In the genomic region with DNA sequence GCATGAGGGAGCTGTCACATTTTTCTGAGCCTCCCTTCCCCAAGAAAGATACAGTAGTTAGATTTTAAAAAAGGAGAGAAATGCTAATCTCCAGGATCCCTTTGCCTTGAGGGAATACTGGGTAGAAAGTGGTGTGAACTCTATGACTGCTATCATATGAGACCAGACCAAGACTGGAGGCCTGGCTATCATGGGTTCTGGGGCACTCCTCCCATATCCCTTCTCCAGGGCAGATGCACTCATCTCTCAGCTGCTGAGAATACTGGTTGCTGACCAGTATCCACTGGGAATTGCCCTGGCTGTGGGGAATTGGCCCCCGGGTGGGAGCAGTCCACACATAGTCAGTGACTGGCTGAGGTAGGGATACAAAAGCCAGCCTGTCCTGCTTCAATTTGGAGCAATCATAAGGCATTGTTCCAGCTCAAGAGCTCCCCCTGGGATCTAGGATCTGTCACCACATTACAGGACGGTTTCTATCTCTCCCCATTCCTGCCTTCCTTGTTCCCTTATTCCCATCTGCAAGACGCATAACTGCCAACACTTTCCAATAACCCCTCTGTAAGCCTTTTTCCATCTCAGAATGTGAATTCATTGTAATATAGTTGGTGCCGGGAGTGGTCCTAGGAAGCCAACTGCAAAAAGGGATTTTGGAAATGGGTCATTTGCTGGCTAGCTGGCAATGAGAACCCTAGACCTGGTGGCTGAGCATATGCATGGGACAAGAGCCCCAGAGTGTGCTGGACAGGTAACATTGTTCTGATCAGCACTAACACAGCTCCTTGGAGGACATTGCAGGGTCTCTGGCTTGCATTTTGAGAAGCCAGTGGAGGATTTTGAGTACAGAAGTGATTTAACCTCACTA, we compare ENCODE assay signal across 8 cellular contexts. TPM values are rescaled to one million over a fixed set of nuclear protein-coding genes. Genes with fewer than 3 reads are reported as not detected.
A peak's percentile ranks its signal among the peaks of the same experiment; 100 is the strongest.
DNase-seq lines count a peak whose midpoint lies in the region; ATAC-seq and TF ChIP-seq lines count a peak whose summit lies in the region.

No MANE protein-coding gene starts in this region.

- H3K36me3 Mint-ChIP-seq in activated CD4-positive, alpha-beta T cell treated with anti-CD3 and anti-CD28 coated beads, Interleukin-2, amount 10 ng/mL, durations not matched to agents 7 days and 5 days (ENCODE audit: low read depth) = peaks cover 7% of the 10 kb centered on the region

- no peak for DNase-seq in Right ventricle myocardium inferior (ENCODE audit: missing footprints)
- DNase-seq in right atrium auricular region (ENCODE audit: low spot score) = no peak
- DNase-seq in NCI-H345 (lab: John Stamatoyannopoulos, UW) = peak; percentile 35
- no peak for DNase-seq in breast epithelium (ENCODE audit: low spot score in 2 of 2)
- DNase-seq in left lung = no peak
- no peak for DNase-seq in stimulated activated CD4-positive, alpha-beta T cell treated with anti-CD3 and anti-CD28 coated beads, Interleukin-1b, Interleukin-23, amount 100 ng/mL, for 48 hours
- no peak for DNase-seq in activated CD4-positive, alpha-beta T cell treated with anti-CD3 and anti-CD28 coated beads, Interleukin-2, amount 10 ng/mL, durations not matched to agents 7 days and 5 days
- DNase-seq in NCI-H2107 (lab: John Stamatoyannopoulos, UW) = no peak

- POLR2A ChIA-PET in activated CD4-positive, alpha-beta T cell treated with anti-CD3 and anti-CD28 coated beads, Interleukin-2, amount 10 ng/mL, durations not matched to agents 7 days and 5 days (lab: Charles Lee) = no interaction called here

- H3K27ac Mint-ChIP-seq in activated CD4-positive, alpha-beta T cell treated with anti-CD3 and anti-CD28 coated beads, Interleukin-2, amount 10 ng/mL, durations not matched to agents 7 days and 5 days = no peak overlapping the region

- H3K4me1 ChIP-seq in right atrium auricular region (peaks cover 0 to 9% of the 10 kb centered on the region in 2 donors), breast epithelium (no peaks in the 10 kb centered on the region), left lung (peaks cover 0 to 3% of the 10 kb centered on the region in 2 donors)

- no peaks in the 10 kb centered on the region for H3K27me3 ChIP-seq in right atrium auricular region
- H3K27me3 ChIP-seq in breast epithelium = no peaks in the 10 kb centered on the region
- no peaks in the 10 kb centered on the region for H3K27me3 ChIP-seq in left lung

- intact Hi-C loops in Right ventricle myocardium inferior (cut with DNase I) = no loop called here
- intact Hi-C loops in breast epithelium (cut with DNase I; ENCODE audit: low total_unique reads) = loop anchor here (5.0 to 10.0 kb wide), 2 partner anchors 151 to 388 kb away; no protein-coding TSS in a partner anchor
- intact Hi-C loops in left lung (cut with DNase I) = no loop called here

- H3K4me1 Mint-ChIP-seq in activated CD4-positive, alpha-beta T cell treated with anti-CD3 and anti-CD28 coated beads, Interleukin-2, amount 10 ng/mL, durations not matched to agents 7 days and 5 days = peaks cover 28% of the 10 kb centered on the region

- ATAC-seq in Right ventricle myocardium inferior (peak; percentile 82), left lung (peak; percentile 89)

- TF ChIP-seq CTCF in right atrium auricular region (IDR thresholded peaks at IDR 0.05) (peak in 1 of 2 donors; percentile 66), breast epithelium (IDR thresholded peaks at IDR 0.05) (peak; percentile 24 to 59 (median 41)), left lung (IDR thresholded peaks at IDR 0.05) (peak; percentile 29 to 32)

- H3K4me3 Mint-ChIP-seq in activated CD4-positive, alpha-beta T cell treated with anti-CD3 and anti-CD28 coated beads, Interleukin-2, amount 10 ng/mL, durations not matched to agents 7 days and 5 days = no peak overlapping the region

- H3K36me3 ChIP-seq in right atrium auricular region = no peaks in the 10 kb centered on the region
- H3K36me3 ChIP-seq in breast epithelium = no peaks in the 10 kb centered on the region
- H3K36me3 ChIP-seq in left lung = no peaks in the 10 kb centered on the region

- peaks cover 5% of the 10 kb centered on the region for H3K27me3 Mint-ChIP-seq in activated CD4-positive, alpha-beta T cell treated with anti-CD3 and anti-CD28 coated beads, Interleukin-2, amount 10 ng/mL, durations not matched to agents 7 days and 5 days

- H3K4me3 ChIP-seq in right atrium auricular region (no peak overlapping the region), breast epithelium (no peak overlapping the region), left lung (no peak overlapping the region)

- TF ChIP-seq POLR2A in breast epithelium (IDR thresholded peaks at IDR 0.05) = no peak

- no peak overlapping the region for H3K27ac ChIP-seq in right atrium auricular region
- no peak overlapping the region for H3K27ac ChIP-seq in breast epithelium
- H3K27ac ChIP-seq in left lung = no peak overlapping the region

- H3K9me3 Mint-ChIP-seq in activated CD4-positive, alpha-beta T cell treated with anti-CD3 and anti-CD28 coated beads, Interleukin-2, amount 10 ng/mL, durations not matched to agents 7 days and 5 days = peaks cover 21% of the 10 kb centered on the region

- CTCF ChIA-PET in activated CD4-positive, alpha-beta T cell treated with anti-CD3 and anti-CD28 coated beads, Interleukin-2, amount 10 ng/mL, durations not matched to agents 7 days and 5 days (lab: Charles Lee) = interaction anchor here (0.9 to 1.6 kb wide), 4 partner anchors 32 to 152 kb away, joined by 3 to 4 read pairs (median 3); no protein-coding TSS in a partner anchor

- H3K9me3 ChIP-seq in right atrium auricular region (peaks cover 0 to 4% of the 10 kb centered on the region in 2 donors), breast epithelium (peaks cover 0 to 7% of the 10 kb centered on the region in 2 donors), left lung (no peaks in the 10 kb centered on the region)

RNA-seq across cellular contexts. Expression of gene REEP1, which starts 35.4 kb away (rescaled TPM):
- 23.6 TPM for total RNA-seq in Right ventricle myocardium inferior
- total RNA-seq in right atrium auricular region = 10 to 100 TPM; 29.4 to 34.2 TPM
- 1 to 10 TPM in 2 of 3 donors, under 1 TPM in 1; 0.32 to 3.8 (median 1.3) TPM for total RNA-seq in breast epithelium
- 1 to 10 TPM; 4.8 to 8.0 TPM for total RNA-seq in left lung
- total RNA-seq in activated CD4-positive, alpha-beta T cell treated with anti-CD3 and anti-CD28 coated beads, Interleukin-2, amount 10 ng/mL, durations not matched to agents 7 days and 5 days = under 1 TPM; 0.17 to 0.20 TPM
